1 cellular context compared by ENCODE assay signal in the genomic region with DNA sequence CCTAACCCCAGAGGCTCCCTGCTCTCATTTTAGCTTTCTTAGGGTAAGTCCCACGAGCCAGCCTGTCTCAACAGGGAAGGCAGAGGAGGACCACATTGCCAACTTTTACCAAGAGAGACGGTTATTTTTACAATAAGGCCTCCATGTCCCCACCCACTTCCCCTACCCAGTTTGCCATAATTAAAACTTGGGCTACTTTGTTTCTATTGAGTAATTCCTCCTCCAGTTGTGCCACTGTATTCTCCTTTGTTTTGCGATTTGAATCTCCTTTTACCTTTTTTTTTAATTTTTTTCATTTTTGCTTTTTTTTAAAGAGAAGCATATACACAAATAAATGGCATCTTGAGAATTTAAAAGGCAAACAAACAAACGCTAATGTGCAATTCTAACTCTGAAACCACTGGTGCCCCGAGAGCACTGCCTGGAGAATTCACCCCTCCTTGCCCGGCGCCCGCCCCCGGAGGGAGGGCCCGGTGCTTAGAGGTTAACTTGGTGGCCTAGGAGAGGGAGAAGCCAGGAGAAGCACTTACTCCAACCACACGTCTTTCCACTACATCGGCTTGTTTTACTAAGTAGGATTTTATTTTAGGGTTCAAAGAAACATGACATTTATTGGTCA.
TF ChIP-seq lines count a peak whose summit lies in the region.

No MANE protein-coding gene starts in this region.

TF ChIP-seq in WTC11, 78 proteins besides CTCF, POLR2A, EP300 and RAD21 (continued from another document):
- TF ChIP-seq, protein P1, sequence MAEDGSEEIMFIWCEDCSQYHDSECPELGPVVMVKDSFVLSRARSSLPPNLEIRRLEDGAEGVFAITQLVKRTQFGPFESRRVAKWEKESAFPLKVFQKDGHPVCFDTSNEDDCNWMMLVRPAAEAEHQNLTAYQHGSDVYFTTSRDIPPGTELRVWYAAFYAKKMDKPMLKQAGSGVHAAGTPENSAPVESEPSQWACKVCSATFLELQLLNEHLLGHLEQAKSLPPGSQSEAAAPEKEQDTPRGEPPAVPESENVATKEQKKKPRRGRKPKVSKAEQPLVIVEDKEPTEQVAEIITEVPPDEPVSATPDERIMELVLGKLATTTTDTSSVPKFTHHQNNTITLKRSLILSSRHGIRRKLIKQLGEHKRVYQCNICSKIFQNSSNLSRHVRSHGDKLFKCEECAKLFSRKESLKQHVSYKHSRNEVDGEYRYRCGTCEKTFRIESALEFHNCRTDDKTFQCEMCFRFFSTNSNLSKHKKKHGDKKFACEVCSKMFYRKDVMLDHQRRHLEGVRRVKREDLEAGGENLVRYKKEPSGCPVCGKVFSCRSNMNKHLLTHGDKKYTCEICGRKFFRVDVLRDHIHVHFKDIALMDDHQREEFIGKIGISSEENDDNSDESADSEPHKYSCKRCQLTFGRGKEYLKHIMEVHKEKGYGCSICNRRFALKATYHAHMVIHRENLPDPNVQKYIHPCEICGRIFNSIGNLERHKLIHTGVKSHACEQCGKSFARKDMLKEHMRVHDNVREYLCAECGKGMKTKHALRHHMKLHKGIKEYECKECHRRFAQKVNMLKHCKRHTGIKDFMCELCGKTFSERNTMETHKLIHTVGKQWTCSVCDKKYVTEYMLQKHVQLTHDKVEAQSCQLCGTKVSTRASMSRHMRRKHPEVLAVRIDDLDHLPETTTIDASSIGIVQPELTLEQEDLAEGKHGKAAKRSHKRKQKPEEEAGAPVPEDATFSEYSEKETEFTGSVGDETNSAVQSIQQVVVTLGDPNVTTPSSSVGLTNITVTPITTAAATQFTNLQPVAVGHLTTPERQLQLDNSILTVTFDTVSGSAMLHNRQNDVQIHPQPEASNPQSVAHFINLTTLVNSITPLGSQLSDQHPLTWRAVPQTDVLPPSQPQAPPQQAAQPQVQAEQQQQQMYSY (CRISPR knock-in tag; IDR thresholded peaks at IDR 0.05), result no peak
- TF ChIP-seq, protein P2, sequence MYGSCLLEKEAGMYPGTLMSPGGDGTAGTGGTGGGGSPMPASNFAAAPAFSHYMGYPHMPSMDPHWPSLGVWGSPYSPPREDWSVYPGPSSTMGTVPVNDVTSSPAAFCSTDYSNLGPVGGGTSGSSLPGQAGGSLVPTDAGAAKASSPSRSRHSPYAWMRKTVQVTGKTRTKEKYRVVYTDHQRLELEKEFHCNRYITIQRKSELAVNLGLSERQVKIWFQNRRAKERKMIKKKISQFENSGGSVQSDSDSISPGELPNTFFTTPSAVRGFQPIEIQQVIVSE (CRISPR knock-in tag; IDR thresholded peaks at IDR 0.05; ENCODE audit: borderline replicate concordance), result no peak
- TF ChIP-seq RORB (CRISPR knock-in tag; IDR thresholded peaks at IDR 0.05), result no peak
- no peak for TF ChIP-seq JAZF1 (CRISPR knock-in tag; IDR thresholded peaks at IDR 0.05)
- TF ChIP-seq TP53 (CRISPR knock-in tag; IDR thresholded peaks at IDR 0.05), result no peak
- TF ChIP-seq, protein P3, sequence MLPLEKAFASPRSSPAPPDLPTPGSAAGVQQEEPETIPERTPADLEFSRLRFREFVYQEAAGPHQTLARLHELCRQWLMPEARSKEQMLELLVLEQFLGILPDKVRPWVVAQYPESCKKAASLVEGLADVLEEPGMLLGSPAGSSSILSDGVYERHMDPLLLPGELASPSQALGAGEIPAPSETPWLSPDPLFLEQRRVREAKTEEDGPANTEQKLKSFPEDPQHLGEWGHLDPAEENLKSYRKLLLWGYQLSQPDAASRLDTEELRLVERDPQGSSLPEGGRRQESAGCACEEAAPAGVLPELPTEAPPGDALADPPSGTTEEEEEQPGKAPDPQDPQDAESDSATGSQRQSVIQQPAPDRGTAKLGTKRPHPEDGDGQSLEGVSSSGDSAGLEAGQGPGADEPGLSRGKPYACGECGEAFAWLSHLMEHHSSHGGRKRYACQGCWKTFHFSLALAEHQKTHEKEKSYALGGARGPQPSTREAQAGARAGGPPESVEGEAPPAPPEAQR (CRISPR knock-in tag; IDR thresholded peaks at IDR 0.05), result no peak
- TF ChIP-seq, protein P4, sequence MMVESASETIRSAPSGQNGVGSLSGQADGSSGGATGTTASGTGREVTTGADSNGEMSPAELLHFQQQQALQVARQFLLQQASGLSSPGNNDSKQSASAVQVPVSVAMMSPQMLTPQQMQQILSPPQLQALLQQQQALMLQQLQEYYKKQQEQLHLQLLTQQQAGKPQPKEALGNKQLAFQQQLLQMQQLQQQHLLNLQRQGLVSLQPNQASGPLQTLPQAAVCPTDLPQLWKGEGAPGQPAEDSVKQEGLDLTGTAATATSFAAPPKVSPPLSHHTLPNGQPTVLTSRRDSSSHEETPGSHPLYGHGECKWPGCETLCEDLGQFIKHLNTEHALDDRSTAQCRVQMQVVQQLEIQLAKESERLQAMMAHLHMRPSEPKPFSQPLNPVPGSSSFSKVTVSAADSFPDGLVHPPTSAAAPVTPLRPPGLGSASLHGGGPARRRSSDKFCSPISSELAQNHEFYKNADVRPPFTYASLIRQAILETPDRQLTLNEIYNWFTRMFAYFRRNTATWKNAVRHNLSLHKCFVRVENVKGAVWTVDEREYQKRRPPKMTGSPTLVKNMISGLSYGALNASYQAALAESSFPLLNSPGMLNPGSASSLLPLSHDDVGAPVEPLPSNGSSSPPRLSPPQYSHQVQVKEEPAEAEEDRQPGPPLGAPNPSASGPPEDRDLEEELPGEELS (CRISPR knock-in tag; IDR thresholded peaks at IDR 0.05), result no peak
- no peak for TF ChIP-seq ZNF263 (CRISPR knock-in tag; IDR thresholded peaks at IDR 0.05; ENCODE audit: low read depth)
- no peak for TF ChIP-seq GTF2I (CRISPR knock-in tag; conservative IDR thresholded peaks at IDR 0.05)
- TF ChIP-seq, protein P5, sequence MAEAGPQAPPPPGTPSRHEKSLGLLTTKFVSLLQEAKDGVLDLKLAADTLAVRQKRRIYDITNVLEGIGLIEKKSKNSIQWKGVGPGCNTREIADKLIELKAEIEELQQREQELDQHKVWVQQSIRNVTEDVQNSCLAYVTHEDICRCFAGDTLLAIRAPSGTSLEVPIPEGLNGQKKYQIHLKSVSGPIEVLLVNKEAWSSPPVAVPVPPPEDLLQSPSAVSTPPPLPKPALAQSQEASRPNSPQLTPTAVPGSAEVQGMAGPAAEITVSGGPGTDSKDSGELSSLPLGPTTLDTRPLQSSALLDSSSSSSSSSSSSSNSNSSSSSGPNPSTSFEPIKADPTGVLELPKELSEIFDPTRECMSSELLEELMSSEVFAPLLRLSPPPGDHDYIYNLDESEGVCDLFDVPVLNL (CRISPR knock-in tag; IDR thresholded peaks at IDR 0.05; ENCODE audit: borderline replicate concordance, low read depth), result no peak
